In the genomic region with DNA sequence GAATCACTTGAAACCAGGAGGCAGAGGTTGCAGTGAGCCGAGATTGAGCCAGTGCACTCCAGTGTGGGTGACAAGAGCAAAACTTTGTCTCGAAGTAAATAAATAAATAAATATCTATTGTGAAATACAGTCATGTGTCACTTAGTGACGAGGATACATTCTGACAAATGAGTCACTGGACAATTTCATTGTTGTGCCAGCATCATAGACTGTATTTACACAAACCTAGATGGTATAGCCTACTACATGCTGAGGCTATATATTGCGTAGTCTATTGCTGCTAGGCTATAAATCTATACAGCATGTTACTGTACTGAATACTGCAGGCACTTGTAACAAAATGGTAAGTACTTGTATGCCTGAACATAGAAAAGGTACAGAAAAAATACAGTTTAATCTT, we compare ENCODE assay signal across 17 cellular contexts.
A peak's percentile ranks its signal among the peaks of the same experiment; 100 is the strongest.
DNase-seq lines count a peak whose midpoint lies in the region; ATAC-seq and TF ChIP-seq lines count a peak whose summit lies in the region.
"Had no signal": no experiment of that assay in that cellular context is flagged by ENCODE, and none has a peak within 500 bp of the region (broad histone marks: within the 10 kb centered on the region; RNA-seq: fewer than 3 reads in every experiment).

No MANE protein-coding gene starts in this region.

- no peak overlapping the region for H2BK5ac ChIP-seq in trophoblast cell (ENCODE audit: low read depth, low read length, poor library complexity)

- no peak overlapping the region for H4K91ac ChIP-seq in trophoblast cell (ENCODE audit: low read depth, low read length)

- H3K18ac ChIP-seq in trophoblast cell (ENCODE audit: low read length): no peak overlapping the region

- no peak overlapping the region for H2AFZ ChIP-seq in trophoblast cell (ENCODE audit: insufficient read depth, low read length, poor library complexity)
- H2AFZ ChIP-seq: neural progenitor cell had no signal

- H3K4me1 ChIP-seq in trophoblast cell (ENCODE audit: control insufficient read depth in 1 of 2, insufficient read depth in 2 of 2, low read length in 2 of 2) (no peaks in the 10 kb centered on the region), left lung (no peaks in the 10 kb centered on the region)
- H3K4me1 ChIP-seq: neural progenitor cell, prostate gland had no signal

- no peaks in the 10 kb centered on the region for H3K79me2 ChIP-seq in trophoblast cell (ENCODE audit: control insufficient read depth, insufficient read depth, low read length, poor library complexity)

- H3K36me3 ChIP-seq in trophoblast cell (ENCODE audit: control insufficient read depth in 1 of 2, insufficient read depth in 2 of 2, low read length in 2 of 2): no peaks in the 10 kb centered on the region
- H3K36me3 ChIP-seq in left lung: no peaks in the 10 kb centered on the region
- H3K36me3 ChIP-seq: neural progenitor cell, prostate gland had no signal

- H3K27me3 ChIP-seq in trophoblast cell (ENCODE audit: insufficient read depth, low read length) (no peaks in the 10 kb centered on the region), left lung (no peaks in the 10 kb centered on the region)

- DNase-seq in DMS53 (lab: John Stamatoyannopoulos, UW): peak; percentile 29
- no peak for DNase-seq in DMS53 treated with DMSO at 0.1 percent for 48 hours (lab: John Stamatoyannopoulos, UW; ENCODE audit: unreplicated experiment)
- DNase-seq in NCI-H460 (ENCODE audit: extremely low read depth, low read depth): peak; percentile 65
- DNase-seq in choroid plexus epithelial cell (ENCODE audit: low read depth): peak; percentile 5
- DNase-seq in trophoblast cell: peak; percentile 35 to 83
- no peak for DNase-seq in left lung
- DNase-seq in SKM-1 treated with dmso at 0.1 percent for 144 hours (lab: John Stamatoyannopoulos, UW; ENCODE audit: unreplicated experiment): no peak
- DNase-seq: activated naive CD4-positive, alpha-beta T cell treated with anti-CD3 and anti-CD28 coated beads, Interleukin-2, amount 10 ng/mL, durations not matched to agents 7 days and 5 days; activated T-cell treated with anti-CD3 and anti-CD28 coated beads, Interleukin-2, amount 50 U/mL, for 72 hours; immature natural killer cell; NCI-H2029 treated with DMSO at 0.1 percent for 48 hours; NCI-H510A treated with DMSO at 0.1 percent for 48 hours; small intestine had no signal

- no peak overlapping the region for H3K27ac ChIP-seq in trophoblast cell (ENCODE audit: low read depth, low read length)
- H3K27ac ChIP-seq in left lung: no peak overlapping the region
- H3K27ac ChIP-seq: 22Rv1, neural progenitor cell, prostate gland had no signal

- H2BK120ac ChIP-seq in trophoblast cell (ENCODE audit: insufficient read depth, low read length, poor library complexity): no peak overlapping the region

- H2AK5ac ChIP-seq in trophoblast cell (ENCODE audit: low read length): no peak overlapping the region

- H3K79me1 ChIP-seq in trophoblast cell (ENCODE audit: low read length): no peaks in the 10 kb centered on the region

- ATAC-seq in left lung: no peak
- no peak for ATAC-seq in HG02763 (IDR thresholded peaks at IDR 0.05; ENCODE audit: unreplicated experiment)
- ATAC-seq: activated T-cell treated with anti-CD3 and anti-CD28 coated beads, Interleukin-2, amount 50 U/mL, for 72 hours had no signal

- no peak overlapping the region for H3K23ac ChIP-seq in trophoblast cell (ENCODE audit: low read length)

- H2BK12ac ChIP-seq in trophoblast cell (ENCODE audit: low read length): no peak overlapping the region

- H3K9me3 ChIP-seq in trophoblast cell (ENCODE audit: insufficient read depth, low read depth, low read length) (no peaks in the 10 kb centered on the region), left lung (no peaks in the 10 kb centered on the region)
- H3K9me3 ChIP-seq: prostate gland had no signal

- H3K9ac ChIP-seq in trophoblast cell (ENCODE audit: low read length): no peak overlapping the region
- H3K9ac ChIP-seq: neural progenitor cell had no signal

- H3K14ac ChIP-seq in trophoblast cell (ENCODE audit: low read length): no peak overlapping the region

- H3K4me2 ChIP-seq in trophoblast cell (ENCODE audit: low read length): no peak overlapping the region
- H3K4me2 ChIP-seq: neural progenitor cell had no signal

- TF ChIP-seq CTCF in choroid plexus epithelial cell (conservative IDR thresholded peaks at IDR 0.05; ENCODE audit: low read depth, low read length) (no peak), left lung (IDR thresholded peaks at IDR 0.05) (no peak)

- intact Hi-C loops in left lung (cut with DNase I): no loop called here

- no peak overlapping the region for H3K4me3 ChIP-seq in choroid plexus epithelial cell (ENCODE audit: low read depth, low read length)
- H3K4me3 ChIP-seq in trophoblast cell (ENCODE audit: low read depth, low read length): no peak overlapping the region
- H3K4me3 ChIP-seq in left lung: no peak overlapping the region
- H3K4me3 ChIP-seq: neural progenitor cell, prostate gland had no signal

- H4K12ac ChIP-seq in trophoblast cell (ENCODE audit: low read depth, low read length): no peak overlapping the region

- H3K4ac ChIP-seq in trophoblast cell (ENCODE audit: low read depth, low read length): no peak overlapping the region

- no peak overlapping the region for H4K8ac ChIP-seq in trophoblast cell (ENCODE audit: low read depth, low read length)

- no CpG with 5 or more reads among the region's 4 CpGs for WGBS in trophoblast cell (ENCODE audit: extremely low coverage, insufficient coverage, insufficient read length)

Comparison
In these comparisons a context has a peak if more than half of its experiments do, and no peak if none do; other contexts are left out.
1. DNase-seq: peak in DMS53 (single experiment), NCI-H460 (single experiment), choroid plexus epithelial cell (single experiment) and trophoblast cell (2 of 2); none in DMS53 treated with DMSO at 0.1 percent for 48 hours (single experiment), left lung (0 of 2) and SKM-1 treated with dmso at 0.1 percent for 144 hours (single experiment).